ENCODE assay signal across 8 cellular contexts in the genomic region with DNA sequence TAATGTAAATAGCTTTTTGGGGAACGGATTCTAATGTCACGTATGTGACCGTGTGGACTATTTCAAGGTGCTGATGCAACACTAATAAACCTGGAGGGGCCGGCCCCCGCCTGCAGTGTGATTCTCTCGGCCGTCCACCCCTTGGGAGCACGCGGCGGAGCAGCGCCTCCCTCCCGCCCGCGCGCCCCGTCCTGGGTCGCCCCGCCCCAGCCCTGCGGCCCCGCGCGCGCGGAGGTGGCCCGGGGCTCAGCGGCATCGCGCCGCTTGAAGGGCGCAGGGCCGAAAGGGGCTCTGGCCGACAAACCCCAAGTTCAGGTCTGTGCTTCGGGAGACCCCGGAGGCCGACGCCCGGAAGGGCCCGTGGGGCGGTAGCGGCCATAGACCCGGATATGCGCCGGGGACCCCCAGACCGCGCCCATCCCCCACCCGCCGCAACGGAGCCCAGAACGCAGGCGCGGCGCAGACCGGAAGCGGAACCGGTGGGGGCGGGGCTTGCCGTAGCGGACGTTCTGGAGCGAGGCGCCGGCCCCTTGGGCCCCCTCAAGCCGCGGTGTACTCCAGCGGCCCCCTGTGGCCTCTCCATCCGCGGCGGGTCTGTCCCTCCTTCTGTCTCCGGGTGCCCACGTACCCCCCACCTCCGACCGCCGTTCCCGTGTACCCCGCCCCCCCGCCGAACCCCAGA.
DNase-seq lines count a peak whose midpoint lies in the region; ATAC-seq and TF ChIP-seq lines count a peak whose summit lies in the region.

A gene with protein sequence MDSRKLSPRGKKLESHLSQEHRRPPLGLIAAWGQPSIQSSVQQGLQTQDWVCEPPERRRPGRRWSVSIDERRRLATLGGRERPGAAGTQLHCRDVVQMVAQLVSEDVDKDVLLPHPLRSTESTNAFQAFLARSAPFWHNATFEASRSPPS (plus strand): TSS at position 495 of the 682 bp plus-strand sequence. CDS start 803 bp downstream, outside the sequence.

- H3K9ac ChIP-seq in endocrine pancreas (ENCODE audit: control insufficient read depth, insufficient read depth, low read length), result peak within 1 kb of the TSS; percentile 69

- TF ChIP-seq CTCF in C4-2B (conservative IDR thresholded peaks at IDR 0.05) (no peak), HL-60 (IDR thresholded peaks at IDR 0.05; ENCODE audit: insufficient read depth, low read length) (no peak)

- ATAC-seq in GM19397 (IDR thresholded peaks at IDR 0.05; ENCODE audit: unreplicated experiment), result peak; percentile 82

- no peaks in the 10 kb centered on the region for H3K9me3 ChIP-seq in endocrine pancreas (ENCODE audit: control insufficient read depth, low read length)

- no peaks in the 10 kb centered on the region for H3K4me1 ChIP-seq in endocrine pancreas (ENCODE audit: control insufficient read depth, insufficient read depth, low read length)

- H3K27ac ChIP-seq in C4-2B (peak within 1 kb of the TSS; percentile 95), HL-60 (replicated peaks) (peak within 1 kb of the TSS; percentile 97)

- peak; percentile 82 to 85 for DNase-seq in HL-60 (ENCODE audit: low read depth in 1 of 2, low spot score in 1 of 2)
- peak; percentile 76 to 92 for DNase-seq in NOMO-1 (lab: John Stamatoyannopoulos, UW; ENCODE audit: unreplicated experiment in 2 of 2)
- DNase-seq in activated CD8-positive, alpha-beta memory T cell treated with anti-CD3 and anti-CD28 coated beads for 48 hours (ENCODE audit: low read depth in 2 of 3, low spot score in 2 of 3), result peak; percentile 91 to 97 (median 94)
- DNase-seq in midbrain (lab: John Stamatoyannopoulos, UW), result peak; percentile 85
- peak; percentile 77 to 85 for DNase-seq in stimulated activated CD8-positive, alpha-beta memory T cell treated with anti-CD3 and anti-CD28 coated beads, Interleukin-15, amount 100 ng/mL, for 4 hours (ENCODE audit: low read depth in 2 of 2)

- H3K4me3 ChIP-seq in HL-60 (replicated peaks; ENCODE audit: insufficient read depth, low read length), result peak within 1 kb of the TSS; percentile 73
- H3K4me3 ChIP-seq in endocrine pancreas (ENCODE audit: control insufficient read depth, insufficient read depth, low read length), result no peak within 1 kb of the TSS

- H3K27me3 ChIP-seq in HL-60 (ENCODE audit: insufficient read depth, poor library complexity, severe bottlenecking) (no peaks in the 10 kb centered on the region), endocrine pancreas (ENCODE audit: control insufficient read depth, insufficient read depth, low read length) (no peaks in the 10 kb centered on the region)

- no peaks in the 10 kb centered on the region for H3K36me3 ChIP-seq in endocrine pancreas (ENCODE audit: control insufficient read depth, insufficient read depth, low read length)
